ENCODE assay signal across 30 cellular contexts in genomic region chr4:114890773-114891172, GRCh38.
DNase-seq lines count a peak whose midpoint lies in the region; ATAC-seq and TF ChIP-seq lines count a peak whose summit lies in the region.
"Had no signal": no experiment of that assay in that cellular context is flagged by ENCODE, and none has a peak within 500 bp of the region (broad histone marks: within the 10 kb centered on the region; RNA-seq: fewer than 3 reads in every experiment).

No MANE protein-coding gene starts in this region.

- H3K27ac ChIP-seq in esophagus squamous epithelium (no peak overlapping the region), brain microvascular endothelial cell (no peak overlapping the region)
- H3K27ac ChIP-seq: A549, coronary artery, neutrophil, Peyer's patch, stomach, uterus had no signal

- TF ChIP-seq POLR2A in esophagus squamous epithelium (IDR thresholded peaks at IDR 0.05): no peak

- no peak for ATAC-seq in stimulated activated effector memory CD8-positive, alpha-beta T cell treated with anti-CD3 and anti-CD28 coated beads, Interleukin-12 subunit alpha, Interleukin-12 subunit beta, amount 100 ng/mL, for 72 hours
- ATAC-seq: A549; CD8-positive, alpha-beta T cell; right cardiac atrium had no signal

- no peaks in the 10 kb centered on the region for H3K4me1 Mint-ChIP-seq in stimulated activated effector memory CD8-positive, alpha-beta T cell treated with anti-CD3 and anti-CD28 coated beads, Interleukin-12 subunit alpha, Interleukin-12 subunit beta, amount 100 ng/mL, for 72 hours
- H3K4me1 Mint-ChIP-seq: activated CD4-positive, alpha-beta T cell treated with anti-CD3 and anti-CD28 coated beads, Interleukin-2, amount 10 ng/mL, durations not matched to agents 24 days and 14 days; B cell; naive B cell had no signal

- no peaks in the 10 kb centered on the region for H3K9me3 ChIP-seq in esophagus squamous epithelium
- H3K9me3 ChIP-seq: A549, neutrophil, Peyer's patch, stomach, uterus had no signal

- peak; percentile 2 for DNase-seq in Daoy (ENCODE audit: low read depth)
- DNase-seq in MV-4-11 (lab: John Stamatoyannopoulos, UW): peak; percentile 35
- peak; percentile 66 for DNase-seq in SIG-M5 (lab: John Stamatoyannopoulos, UW)
- peak; percentile 8 for DNase-seq in epithelial cell of esophagus (ENCODE audit: low read depth)
- no peak for DNase-seq in esophagus squamous epithelium (lab: John Stamatoyannopoulos, UW)
- no peak for DNase-seq in stimulated activated effector memory CD8-positive, alpha-beta T cell treated with anti-CD3 and anti-CD28 coated beads, Interleukin-12 subunit alpha, Interleukin-12 subunit beta, amount 100 ng/mL, for 72 hours (ENCODE audit: low spot score in 2 of 2)
- no peak for DNase-seq in brain microvascular endothelial cell
- no peak for DNase-seq in NCI-H524 (lab: John Stamatoyannopoulos, UW)
- DNase-seq: activated CD4-positive, alpha-beta T cell treated with anti-CD3 and anti-CD28 coated beads, Interleukin-2, amount 10 ng/mL, durations not matched to agents 24 days and 14 days; activated effector memory CD4-positive, alpha-beta T cell treated with Interleukin-2 at 50 U/mL for 16 hours; activated T-cell treated with anti-CD3 and anti-CD28 coated beads, Interleukin-2, amount 50 U/mL, for 1 hour; anterior cingulate cortex; CD8-positive, alpha-beta T cell; effector CD8-positive, alpha-beta T cell; erythroblast; midbrain; naive B cell; NCI-H2107; Peyer's patch; posterior cingulate gyrus; right cardiac atrium; SHP77 treated with DMSO at 0.1 percent for 48 hours; stomach; T1000; uterus had no signal

- 21 to 27% methylated on average over 1 of the region's 1 CpG for WGBS in esophagus squamous epithelium, 2 donors

- intact Hi-C loops in esophagus squamous epithelium (cut with DNase I): no loop called here

- H3K9me3 Mint-ChIP-seq in stimulated activated effector memory CD8-positive, alpha-beta T cell treated with anti-CD3 and anti-CD28 coated beads, Interleukin-12 subunit alpha, Interleukin-12 subunit beta, amount 100 ng/mL, for 72 hours: peaks cover 6% of the 10 kb centered on the region
- H3K9me3 Mint-ChIP-seq: activated CD4-positive, alpha-beta T cell treated with anti-CD3 and anti-CD28 coated beads, Interleukin-2, amount 10 ng/mL, durations not matched to agents 24 days and 14 days had no signal

- no peaks in the 10 kb centered on the region for H3K36me3 Mint-ChIP-seq in stimulated activated effector memory CD8-positive, alpha-beta T cell treated with anti-CD3 and anti-CD28 coated beads, Interleukin-12 subunit alpha, Interleukin-12 subunit beta, amount 100 ng/mL, for 72 hours
- H3K36me3 Mint-ChIP-seq: activated naive CD8-positive, alpha-beta T cell; CD8-positive, alpha-beta T cell; naive B cell had no signal

- no peak overlapping the region for H3K4me3 ChIP-seq in epithelial cell of esophagus (ENCODE audit: low read length)
- H3K4me3 ChIP-seq in esophagus squamous epithelium: no peak overlapping the region
- no peak overlapping the region for H3K4me3 ChIP-seq in brain microvascular endothelial cell (ENCODE audit: low read depth, low read length)
- H3K4me3 ChIP-seq: A549, coronary artery, Peyer's patch, stomach, uterus had no signal

- H3K4me1 ChIP-seq in esophagus squamous epithelium: no peaks in the 10 kb centered on the region
- H3K4me1 ChIP-seq: A549, Peyer's patch, stomach, uterus had no signal

- no peak overlapping the region for H3K4me3 Mint-ChIP-seq in stimulated activated effector memory CD8-positive, alpha-beta T cell treated with anti-CD3 and anti-CD28 coated beads, Interleukin-12 subunit alpha, Interleukin-12 subunit beta, amount 100 ng/mL, for 72 hours
- H3K4me3 Mint-ChIP-seq: activated CD4-positive, alpha-beta T cell treated with anti-CD3 and anti-CD28 coated beads, Interleukin-2, amount 10 ng/mL, durations not matched to agents 24 days and 14 days; activated naive CD8-positive, alpha-beta T cell; B cell; CD8-positive, alpha-beta T cell; naive B cell had no signal

- no peaks in the 10 kb centered on the region for H3K27me3 ChIP-seq in esophagus squamous epithelium
- H3K27me3 ChIP-seq in brain microvascular endothelial cell (replicated peaks): no peaks in the 10 kb centered on the region
- H3K27me3 ChIP-seq: neutrophil, Peyer's patch, stomach, uterus had no signal

- in situ Hi-C loops in brain microvascular endothelial cell (cut with HindIII; ENCODE audit: low pct_ligation_motif_present, low sequenced_read_pairs): no loop called here

- H3K36me3 ChIP-seq in esophagus squamous epithelium (no peaks in the 10 kb centered on the region), brain microvascular endothelial cell (replicated peaks) (no peaks in the 10 kb centered on the region)
- H3K36me3 ChIP-seq: neutrophil, Peyer's patch, stomach, uterus had no signal

- H3K27ac Mint-ChIP-seq in stimulated activated effector memory CD8-positive, alpha-beta T cell treated with anti-CD3 and anti-CD28 coated beads, Interleukin-12 subunit alpha, Interleukin-12 subunit beta, amount 100 ng/mL, for 72 hours: no peak overlapping the region
- H3K27ac Mint-ChIP-seq: activated CD4-positive, alpha-beta T cell treated with anti-CD3 and anti-CD28 coated beads, Interleukin-2, amount 10 ng/mL, durations not matched to agents 24 days and 14 days; activated naive CD8-positive, alpha-beta T cell; B cell; CD8-positive, alpha-beta T cell; naive B cell had no signal

- TF ChIP-seq CTCF in epithelial cell of esophagus (IDR thresholded peaks at IDR 0.05; ENCODE audit: insufficient read depth, low read depth, low read length, missing control alignments) (no peak), esophagus squamous epithelium (IDR thresholded peaks at IDR 0.05) (no peak), brain microvascular endothelial cell (IDR thresholded peaks at IDR 0.05; ENCODE audit: low read depth, low read length, missing control alignments) (no peak)

Comparison
In these comparisons a context has a peak if more than half of its experiments do, and no peak if none do; other contexts are left out.
1. DNase-seq: peak in Daoy (single experiment), MV-4-11 (single experiment), SIG-M5 (single experiment) and epithelial cell of esophagus (single experiment); none in esophagus squamous epithelium (single experiment), stimulated activated effector memory CD8-positive, alpha-beta T cell treated with anti-CD3 and anti-CD28 coated beads, Interleukin-12 subunit alpha, Interleukin-12 subunit beta, amount 100 ng/mL, for 72 hours (0 of 2), brain microvascular endothelial cell (single experiment) and NCI-H524 (0 of 2).